8 cellular contexts compared by ENCODE assay signal in the genomic region with DNA sequence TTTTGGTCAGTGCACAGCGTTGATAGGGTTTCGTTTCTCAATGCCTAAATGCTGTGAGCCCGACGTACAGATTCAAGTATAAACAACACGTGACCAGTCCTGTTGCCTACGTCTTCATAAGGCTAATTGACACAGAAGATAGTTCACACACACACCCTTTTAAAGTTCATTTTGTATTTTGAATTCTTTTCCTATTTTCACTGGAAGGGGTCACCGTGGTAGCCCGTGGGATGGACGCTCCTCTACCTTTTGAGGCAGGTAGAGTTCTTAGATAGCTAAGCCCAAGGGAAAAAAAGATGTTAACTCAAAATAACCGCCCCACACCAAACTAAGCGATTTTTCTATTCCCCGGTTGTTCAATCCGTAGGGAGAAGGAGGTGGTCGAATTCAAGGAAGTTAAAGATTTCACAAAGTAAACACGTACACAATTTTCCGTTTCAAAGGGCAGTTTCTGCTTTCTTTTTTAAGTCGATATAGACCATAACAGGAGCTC. TPM values are rescaled to one million over a fixed set of nuclear protein-coding genes. Genes with fewer than 3 reads are reported as not detected.
A peak's percentile ranks its signal among the peaks of the same experiment; 100 is the strongest.
DNase-seq lines count a peak whose midpoint lies in the region; ATAC-seq and TF ChIP-seq lines count a peak whose summit lies in the region.

No MANE protein-coding gene starts in this region.

- H3K27ac Mint-ChIP-seq in IgD-negative memory B cell (peak overlapping the region; percentile 100), MCF 10A (ENCODE audit: low read depth, unreplicated experiment) (peak overlapping the region; percentile 99)
- peak overlapping the region; percentile 95 for H3K27ac Mint-ChIP-seq in stimulated activated memory B cell treated with anti-CD40 and anti-IgM and Interleukin-4, amounts not matched to agents 10 μg/mL and 1 μg/mL and 100 μg/mL, for 72 hours

- H3K27me3 ChIP-seq in SJCRH30, result no peaks in the 10 kb centered on the region

- CTCF ChIA-PET in MCF 10A (lab: Yijun Ruan, JAX), result interaction anchor here (0.6 to 2.5 kb wide), 6 partner anchors 40 to 218 kb away, joined by 3 to 11 read pairs (median 4); no protein-coding TSS in a partner anchor

- peaks cover 13% of the 10 kb centered on the region for H3K4me1 ChIP-seq in SJCRH30

- H3K9me3 ChIP-seq in SJCRH30 (replicated peaks), result no peaks in the 10 kb centered on the region

- intact Hi-C loops in MCF 10A (cut with micrococcal nuclease), result loop anchor here (1.0 to 5.0 kb wide), 2 partner anchors 172 to 217 kb away; a partner anchor contains a TSS

- peak; percentile 31 for ATAC-seq in GM21619 (IDR thresholded peaks at IDR 0.05; ENCODE audit: unreplicated experiment)
- peak; percentile 58 for ATAC-seq in stimulated activated memory B cell treated with anti-CD40 and anti-IgM and Interleukin-4, amounts not matched to agents 10 μg/mL and 1 μg/mL and 100 μg/mL, for 72 hours

- H3K27me3 Mint-ChIP-seq in IgD-negative memory B cell (peaks cover 1% of the 10 kb centered on the region), MCF 10A (ENCODE audit: insufficient read depth, unreplicated experiment) (no peaks in the 10 kb centered on the region)
- H3K27me3 Mint-ChIP-seq in stimulated activated memory B cell treated with anti-CD40 and anti-IgM and Interleukin-4, amounts not matched to agents 10 μg/mL and 1 μg/mL and 100 μg/mL, for 72 hours, result no peaks in the 10 kb centered on the region

- no peak for TF ChIP-seq CTCF in MCF 10A (IDR thresholded peaks at IDR 0.05; ENCODE audit: unreplicated experiment)

- peaks cover 29 to 53% (median 48%) of the 10 kb centered on the region in 3 donors for H3K4me1 Mint-ChIP-seq in IgD-negative memory B cell
- H3K4me1 Mint-ChIP-seq in MCF 10A (ENCODE audit: insufficient read depth, unreplicated experiment), result peaks cover 35% of the 10 kb centered on the region
- peaks cover 56% of the 10 kb centered on the region for H3K4me1 Mint-ChIP-seq in stimulated activated memory B cell treated with anti-CD40 and anti-IgM and Interleukin-4, amounts not matched to agents 10 μg/mL and 1 μg/mL and 100 μg/mL, for 72 hours

- DNase-seq in activated CD4-positive, CD25-positive, alpha-beta regulatory T cell treated with anti-CD3 and anti-CD28 coated beads, Interleukin-2, amount 50 U/mL, for 16 hours (ENCODE audit: low read depth, low spot score), result peak; percentile 41
- no peak for DNase-seq in activated CD4-positive, CD25-positive, alpha-beta regulatory T cell treated with anti-CD3 and anti-CD28 coated beads, Interleukin-2, amount 50 U/mL, for 72 hours
- DNase-seq in SJCRH30 (peak; percentile 17 to 57), MCF 10A (ENCODE audit: unreplicated experiment) (peak; percentile 73), left kidney (ENCODE audit: low read depth, low spot score) (peak; percentile 70)

- H3K9me3 Mint-ChIP-seq in IgD-negative memory B cell (no peaks in the 10 kb centered on the region), MCF 10A (ENCODE audit: unreplicated experiment) (no peaks in the 10 kb centered on the region)
- H3K9me3 Mint-ChIP-seq in stimulated activated memory B cell treated with anti-CD40 and anti-IgM and Interleukin-4, amounts not matched to agents 10 μg/mL and 1 μg/mL and 100 μg/mL, for 72 hours, result no peaks in the 10 kb centered on the region

- H3K4me3 ChIP-seq in SJCRH30, result peak overlapping the region; percentile 100

- H3K4me3 Mint-ChIP-seq in IgD-negative memory B cell (peak overlapping the region; percentile 97 to 100 (median 99)), MCF 10A (ENCODE audit: unreplicated experiment) (peak overlapping the region; percentile 93)
- H3K4me3 Mint-ChIP-seq in stimulated activated memory B cell treated with anti-CD40 and anti-IgM and Interleukin-4, amounts not matched to agents 10 μg/mL and 1 μg/mL and 100 μg/mL, for 72 hours, result peak overlapping the region; percentile 92

- peak overlapping the region; percentile 54 for H3K27ac ChIP-seq in SJCRH30

- H3K36me3 ChIP-seq in SJCRH30, result peaks cover 3% of the 10 kb centered on the region; the same call in 1 of the 2 replicates

- POLR2A ChIA-PET in MCF 10A (lab: Yijun Ruan, JAX), result interaction anchor here (0.7 to 7.8 kb wide), 25 partner anchors 8 to 396 kb away, joined by 3 to 107 read pairs (median 5); a partner anchor contains a TSS

- BruUV-seq in MCF 10A (replicated peaks; lab: Mats Ljungman, UMichigan), result TSS peak; percentile 84

- H3K36me3 Mint-ChIP-seq in IgD-negative memory B cell (no peaks in the 10 kb centered on the region), MCF 10A (ENCODE audit: insufficient read depth, unreplicated experiment) (peaks cover 6% of the 10 kb centered on the region)
- peaks cover 6% of the 10 kb centered on the region for H3K36me3 Mint-ChIP-seq in stimulated activated memory B cell treated with anti-CD40 and anti-IgM and Interleukin-4, amounts not matched to agents 10 μg/mL and 1 μg/mL and 100 μg/mL, for 72 hours

RNA-seq across cellular contexts. Expression of a gene that starts 1.0 kb away (rescaled TPM):
- 21.0 TPM for polyA plus RNA-seq in IgD-negative memory B cell
- total RNA-seq in SJCRH30 (2014; rRNA removed; shearing (Covaris generic)), result 50.7 and 51.4 TPM in 2 replicates
- 27.2 and 27.4 TPM in 2 replicates for total RNA-seq in MCF 10A (2022)
